ENCODE assay signal across 8 cellular contexts in the genomic region with DNA sequence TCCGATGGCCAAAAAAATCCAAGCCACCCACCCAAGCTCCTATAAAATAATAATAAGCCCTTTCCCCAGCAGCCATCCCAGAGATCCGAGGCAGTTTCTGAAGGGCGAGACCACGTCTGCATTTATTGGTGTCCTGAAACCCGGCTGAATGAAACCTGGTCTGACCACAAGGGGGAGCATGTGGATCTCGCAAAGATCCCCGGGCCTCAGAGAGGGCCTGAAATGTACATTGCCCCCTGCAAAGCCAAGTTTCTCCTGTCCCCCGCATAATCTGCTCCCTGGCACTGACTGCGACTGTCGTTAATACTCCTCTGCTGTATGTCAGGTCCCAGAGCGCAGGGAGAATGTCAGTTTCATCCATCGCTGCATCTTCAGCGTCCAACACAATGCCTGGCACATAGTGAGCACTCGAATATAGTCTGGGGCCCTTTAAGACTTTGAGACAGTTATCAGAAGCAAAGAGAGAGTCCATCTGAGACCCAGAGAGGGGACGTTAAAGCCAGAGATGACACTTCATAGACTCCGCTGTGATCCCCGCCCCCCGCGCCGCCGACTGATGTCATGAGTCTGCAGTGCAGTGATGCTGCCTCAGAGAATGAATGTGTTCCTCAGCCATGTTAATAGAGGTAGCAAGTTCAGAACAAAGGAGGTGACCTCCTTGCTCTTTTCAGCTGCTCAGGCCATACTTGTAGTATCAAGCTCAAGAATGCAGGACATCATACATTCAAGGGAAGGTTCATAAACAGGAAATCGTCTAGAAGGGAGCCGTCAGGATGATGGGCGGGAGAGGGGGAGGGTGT.
DNase-seq lines count a peak whose midpoint lies in the region; ATAC-seq and TF ChIP-seq lines count a peak whose summit lies in the region.

No MANE protein-coding gene starts in this region.

- no peaks in the 10 kb centered on the region for H3K9me3 ChIP-seq in lower lobe of right lung

- DNase-seq in AG08395 (ENCODE audit: low spot score) = peak; percentile 90
- peak; percentile 45 for DNase-seq in H4 (ENCODE audit: low spot score)
- DNase-seq in NCI-H524 treated with DMSO at 0.1 percent for 48 hours (lab: John Stamatoyannopoulos, UW) = peak; percentile 22
- DNase-seq in activated CD4-positive, alpha-beta T cell treated with anti-CD3 and anti-CD28 coated beads, Interleukin-2, amount 50 U/mL, for 1 hour = peak; percentile 62
- DNase-seq in dermis microvascular lymphatic vessel endothelial cell (ENCODE audit: low read depth in 2 of 2) = peak; percentile 64 to 71
- no peak for DNase-seq in lower lobe of right lung
- peak; percentile 42 for DNase-seq in stimulated activated CD8-positive, alpha-beta memory T cell treated with anti-CD3 and anti-CD28 coated beads, Interleukin-12 subunit alpha, Interleukin-12 subunit beta, amount 100 ng/mL, for 1 hour (ENCODE audit: low read depth)

- H3K36me3 ChIP-seq in lower lobe of right lung = no peaks in the 10 kb centered on the region

- H3K4me1 ChIP-seq in lower lobe of right lung = no peaks in the 10 kb centered on the region

- intact Hi-C loops in lower lobe of right lung (cut with DNase I) = loop anchor here (10.0 kb wide), 1 partner anchor 297 kb away; no protein-coding TSS in a partner anchor

- peaks cover 31% of the 10 kb centered on the region for H3K27me3 ChIP-seq in lower lobe of right lung (ENCODE audit: low read depth)

- no peak overlapping the region for H3K27ac ChIP-seq in lower lobe of right lung

- no peak overlapping the region for H3K4me3 ChIP-seq in lower lobe of right lung

- TF ChIP-seq CTCF in lower lobe of right lung (IDR thresholded peaks at IDR 0.05) = peak; percentile 70

- ATAC-seq in lower lobe of right lung (peak; percentile 70 to 74), GM18868 (IDR thresholded peaks at IDR 0.05; ENCODE audit: unreplicated experiment) (no peak)
